24 cellular contexts compared by ENCODE assay signal in the genomic region with DNA sequence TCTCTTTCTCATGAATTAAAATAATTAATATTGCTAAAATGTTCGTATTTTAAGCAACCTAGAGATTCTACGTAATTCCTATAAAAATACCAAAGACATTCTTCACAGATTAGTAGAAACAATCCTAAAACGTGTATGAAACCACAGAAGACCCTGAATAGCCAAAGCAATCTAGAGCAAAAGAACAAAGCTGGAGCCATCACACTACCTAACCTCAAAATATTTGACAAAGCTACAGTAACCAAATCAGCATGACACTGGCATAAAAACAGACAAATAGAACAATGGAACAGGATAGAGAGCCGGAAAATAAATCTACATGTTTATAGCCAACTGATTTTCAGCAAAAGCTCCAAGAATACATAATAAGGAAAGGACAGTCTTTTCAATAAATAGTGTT.
"Had no signal": no experiment of that assay in that cellular context is flagged by ENCODE, and none has a peak within 500 bp of the region (broad histone marks: within the 10 kb centered on the region; RNA-seq: fewer than 3 reads in every experiment).

No MANE protein-coding gene starts in this region.

- H3K4me1 ChIP-seq: gastrocnemius medialis, psoas muscle, testis had no signal

- H3K27ac ChIP-seq: dorsolateral prefrontal cortex, epithelial cell of prostate, gastrocnemius medialis, ovary, psoas muscle, sigmoid colon, skin epidermis, spleen, testis, tibial artery had no signal

- ATAC-seq: esophagus mucosa; gastrocnemius medialis; natural killer cell; psoas muscle; right cardiac atrium; stimulated activated memory B cell treated with anti-CD40 and anti-IgM and Interleukin-4, amounts not matched to agents 10 μg/mL and 1 μg/mL and 100 μg/mL, for 72 hours; stimulated activated naive CD8-positive, alpha-beta T cell treated with anti-CD3 and anti-CD28 coated beads, Interleukin-15, Interleukin-2, amounts not matched to agents 100 U/mL and 50 U/mL, for 24 hours had no signal

- H3K36me3 ChIP-seq: gastrocnemius medialis, ovary, sigmoid colon, spleen, tibial artery had no signal

- H3K27me3 ChIP-seq: dorsolateral prefrontal cortex, gastrocnemius medialis, ovary, sigmoid colon, testis, tibial artery had no signal

- H3K4me3 ChIP-seq: dorsolateral prefrontal cortex, gastrocnemius medialis, lung, ovary, psoas muscle, sigmoid colon, skin epidermis, spleen, testis, tibial artery had no signal

- H3K9me3 ChIP-seq: gastrocnemius medialis, ovary, psoas muscle, sigmoid colon, spleen, testis, tibial artery had no signal

- DNase-seq: dorsolateral prefrontal cortex; effector CD4-positive, alpha-beta T cell; endodermal cell; foreskin fibroblast; gastrocnemius medialis; head of caudate nucleus; natural killer cell; occipital lobe; ovary; posterior cingulate gyrus; psoas muscle; right cardiac atrium; sigmoid colon; spleen; stimulated activated CD4-positive, alpha-beta T cell treated with anti-CD3 and anti-CD28 coated beads, Interleukin-4, amount 100 ng/mL, for 4 hours; stimulated activated naive CD8-positive, alpha-beta T cell treated with anti-CD3 and anti-CD28 coated beads, Interleukin-15, Interleukin-2, amounts not matched to agents 100 U/mL and 50 U/mL, for 24 hours; substantia nigra; testis; tibial artery had no signal
